8 cellular contexts compared by ENCODE assay signal in genomic region chrX:49165901-49166881, GRCh38. TPM values are rescaled to one million over a fixed set of nuclear protein-coding genes. Genes with fewer than 3 reads are reported as not detected.
DNase-seq lines count a peak whose midpoint lies in the region; ATAC-seq and TF ChIP-seq lines count a peak whose summit lies in the region.

No MANE protein-coding gene starts in this region.

- in situ Hi-C loops in GM13976 (cut with MboI; ENCODE audit: low sequenced_read_pairs, unreplicated experiment) = no loop called here

- H3K4me1 ChIP-seq in ectodermal cell (ENCODE audit: control insufficient read depth, insufficient read depth, low read length) = no peaks in the 10 kb centered on the region

- POLR2A ChIA-PET in activated CD8-positive, alpha-beta T cell treated with anti-CD3 and anti-CD28 coated beads, Interleukin-2, amount 10 ng/mL, durations not matched to agents 7 days and 5 days (lab: Charles Lee) = interaction anchor here (0.7 to 1.1 kb wide), 5 partner anchors 10 to 228 kb away, joined by 3 to 5 read pairs (median 3); no protein-coding TSS in a partner anchor

- CTCF ChIA-PET in activated CD8-positive, alpha-beta T cell treated with anti-CD3 and anti-CD28 coated beads, Interleukin-2, amount 10 ng/mL, durations not matched to agents 7 days and 5 days (lab: Charles Lee) = interaction anchor here (0.6 to 2.8 kb wide), 8 partner anchors 9 to 86 kb away, joined by 3 to 16 read pairs (median 4); no protein-coding TSS in a partner anchor

- no peaks in the 10 kb centered on the region for H3K27me3 Mint-ChIP-seq in activated CD8-positive, alpha-beta T cell treated with anti-CD3 and anti-CD28 coated beads, Interleukin-2, amount 10 ng/mL, durations not matched to agents 7 days and 5 days (ENCODE audit: low read depth)

- peaks cover 45% of the 10 kb centered on the region for H3K4me1 Mint-ChIP-seq in activated CD8-positive, alpha-beta T cell treated with anti-CD3 and anti-CD28 coated beads, Interleukin-2, amount 10 ng/mL, durations not matched to agents 7 days and 5 days (ENCODE audit: low read depth)

- H3K4me3 ChIP-seq in ectodermal cell (ENCODE audit: insufficient read depth, low read depth, low read length) = peak overlapping the region; percentile 7

- no peaks in the 10 kb centered on the region for H3K36me3 ChIP-seq in ectodermal cell (ENCODE audit: control insufficient read depth, insufficient read depth, low read length)

- peak overlapping the region; percentile 77 for H3K4me3 Mint-ChIP-seq in activated CD8-positive, alpha-beta T cell treated with anti-CD3 and anti-CD28 coated beads, Interleukin-2, amount 10 ng/mL, durations not matched to agents 7 days and 5 days

- H3K27me3 ChIP-seq in ectodermal cell (ENCODE audit: control insufficient read depth, insufficient read depth, low read length, poor library complexity, severe bottlenecking) = peaks cover 64% of the 10 kb centered on the region

- DNase-seq in DMS79 (lab: John Stamatoyannopoulos, UW) = peak; percentile 76
- DNase-seq in NCI-H510A treated with DMSO at 0.1 percent for 48 hours (lab: John Stamatoyannopoulos, UW) = peak; percentile 89
- DNase-seq in activated CD8-positive, alpha-beta T cell treated with anti-CD3 and anti-CD28 coated beads, Interleukin-2, amount 10 ng/mL, durations not matched to agents 7 days and 5 days = peak; percentile 85
- peak; percentile 65 to 89 for DNase-seq in lung microvascular endothelial cell (ENCODE audit: low read depth in 2 of 2)
- DNase-seq in stimulated activated CD8-positive, alpha-beta memory T cell treated with anti-CD3 and anti-CD28 coated beads, Interleukin-15, amount 100 ng/mL, for 48 hours (ENCODE audit: low read depth in 2 of 2) = peak; percentile 59 to 65
- DNase-seq in GM13976 (ENCODE audit: low spot score) = no peak

- H3K9me3 Mint-ChIP-seq in activated CD8-positive, alpha-beta T cell treated with anti-CD3 and anti-CD28 coated beads, Interleukin-2, amount 10 ng/mL, durations not matched to agents 7 days and 5 days (ENCODE audit: insufficient read depth) = no peaks in the 10 kb centered on the region

- H3K27ac Mint-ChIP-seq in activated CD8-positive, alpha-beta T cell treated with anti-CD3 and anti-CD28 coated beads, Interleukin-2, amount 10 ng/mL, durations not matched to agents 7 days and 5 days = peak overlapping the region; percentile 98

- 8 to 9% methylated on average over 61 of the region's 61 CpGs for WGBS in ectodermal cell, 2 experiments

- no peaks in the 10 kb centered on the region for H3K36me3 Mint-ChIP-seq in activated CD8-positive, alpha-beta T cell treated with anti-CD3 and anti-CD28 coated beads, Interleukin-2, amount 10 ng/mL, durations not matched to agents 7 days and 5 days (ENCODE audit: low read depth)

- H3K27ac ChIP-seq in ectodermal cell (ENCODE audit: insufficient read depth, low read depth, low read length, poor library complexity, severe bottlenecking) = no peak overlapping the region

- ATAC-seq in HG02678 (IDR thresholded peaks at IDR 0.05; ENCODE audit: unreplicated experiment) = peak; percentile 41
- ATAC-seq in activated CD8-positive, alpha-beta T cell treated with anti-CD3 and anti-CD28 coated beads, Interleukin-2, amount 10 ng/mL, durations not matched to agents 7 days and 5 days = peak; percentile 58

- H3K9me3 ChIP-seq in ectodermal cell (ENCODE audit: control insufficient read depth, low read length) = no peaks in the 10 kb centered on the region

- no peak for TF ChIP-seq CTCF in GM13976 (IDR thresholded peaks at IDR 0.05; ENCODE audit: borderline replicate concordance, control extremely low read depth, extremely low read depth, insufficient read depth, missing control alignments)

RNA-seq across cellular contexts. Expression of gene MAGIX, which starts 3.6 kb away (rescaled TPM):
- 1 to 10 TPM in 1 of 2 experiments, under 1 TPM in 1; 0.97 to 1.5 TPM for total RNA-seq in activated CD8-positive, alpha-beta T cell treated with anti-CD3 and anti-CD28 coated beads, Interleukin-2, amount 10 ng/mL, durations not matched to agents 7 days and 5 days
- polyA plus RNA-seq in ectodermal cell (2013, experiment 1 of 4) = 1.1 TPM
- 0.71 TPM for polyA plus RNA-seq in ectodermal cell (2013, experiment 2 of 4)
- 0.64 TPM for polyA plus RNA-seq in ectodermal cell (2013, experiment 3 of 4)
- polyA plus RNA-seq in ectodermal cell (2013, experiment 4 of 4) = 0.57 TPM
- 0.60 and 0.65 TPM in 2 replicates for total RNA-seq in lung microvascular endothelial cell

RNA-seq across cellular contexts. Expression of gene PLP2, which starts 5.5 kb away (rescaled TPM):
- 100 to 1,000 TPM; 203 to 214 TPM for total RNA-seq in activated CD8-positive, alpha-beta T cell treated with anti-CD3 and anti-CD28 coated beads, Interleukin-2, amount 10 ng/mL, durations not matched to agents 7 days and 5 days
- polyA plus RNA-seq in ectodermal cell (2013, experiment 1 of 4) = 2.4 TPM
- polyA plus RNA-seq in ectodermal cell (2013, experiment 2 of 4) = 2.4 TPM
- polyA plus RNA-seq in ectodermal cell (2013, experiment 3 of 4) = 2.9 TPM
- 3.0 TPM for polyA plus RNA-seq in ectodermal cell (2013, experiment 4 of 4)
- 6.7 and 12.6 TPM in 2 replicates for total RNA-seq in lung microvascular endothelial cell

RNA-seq across cellular contexts. Expression of gene PRICKLE3, which starts 20.0 kb away (rescaled TPM):
- 10 to 100 TPM; 13.9 TPM for total RNA-seq in activated CD8-positive, alpha-beta T cell treated with anti-CD3 and anti-CD28 coated beads, Interleukin-2, amount 10 ng/mL, durations not matched to agents 7 days and 5 days
- 7.9 TPM for polyA plus RNA-seq in ectodermal cell (2013, experiment 1 of 4)
- polyA plus RNA-seq in ectodermal cell (2013, experiment 2 of 4) = 7.3 TPM
- 7.7 TPM for polyA plus RNA-seq in ectodermal cell (2013, experiment 3 of 4)
- 8.5 TPM for polyA plus RNA-seq in ectodermal cell (2013, experiment 4 of 4)
- total RNA-seq in lung microvascular endothelial cell = 2.8 and 3.4 TPM in 2 replicates

RNA-seq across cellular contexts. Expression of gene SYP, which starts 33.8 kb away (rescaled TPM):
- total RNA-seq in activated CD8-positive, alpha-beta T cell treated with anti-CD3 and anti-CD28 coated beads, Interleukin-2, amount 10 ng/mL, durations not matched to agents 7 days and 5 days = 1 to 10 TPM; 1.1 to 2.6 TPM
- 1.3 TPM for polyA plus RNA-seq in ectodermal cell (2013, experiment 1 of 4)
- polyA plus RNA-seq in ectodermal cell (2013, experiment 2 of 4) = 0.69 TPM
- 0.80 TPM for polyA plus RNA-seq in ectodermal cell (2013, experiment 3 of 4)
- polyA plus RNA-seq in ectodermal cell (2013, experiment 4 of 4) = 1.7 TPM
- under 0.01 TPM in 2 replicates for total RNA-seq in lung microvascular endothelial cell

RNA-seq across cellular contexts. Expression of gene GPKOW, which starts 42.7 kb away (rescaled TPM):
- 10 to 100 TPM; 26.1 to 26.2 TPM for total RNA-seq in activated CD8-positive, alpha-beta T cell treated with anti-CD3 and anti-CD28 coated beads, Interleukin-2, amount 10 ng/mL, durations not matched to agents 7 days and 5 days
- polyA plus RNA-seq in ectodermal cell (2013, experiment 1 of 4) = 20.8 TPM
- polyA plus RNA-seq in ectodermal cell (2013, experiment 2 of 4) = 18.9 TPM
- 18.2 TPM for polyA plus RNA-seq in ectodermal cell (2013, experiment 3 of 4)
- polyA plus RNA-seq in ectodermal cell (2013, experiment 4 of 4) = 19.5 TPM
- 16.3 and 16.6 TPM in 2 replicates for total RNA-seq in lung microvascular endothelial cell

Comparison
In these comparisons a context has a peak if more than half of its experiments do, and no peak if none do; other contexts are left out.
1. RNA of gene PLP2, which starts 5.5 kb away (total RNA-seq): 203 to 214 TPM in activated CD8-positive, alpha-beta T cell treated with anti-CD3 and anti-CD28 coated beads, Interleukin-2, amount 10 ng/mL, durations not matched to agents 7 days and 5 days; 6.7 to 12.6 TPM in lung microvascular endothelial cell; every median in the first group is over 10 times any median in the second.